Comparison of ENCODE assay signal across 31 cellular contexts in the genomic region with DNA sequence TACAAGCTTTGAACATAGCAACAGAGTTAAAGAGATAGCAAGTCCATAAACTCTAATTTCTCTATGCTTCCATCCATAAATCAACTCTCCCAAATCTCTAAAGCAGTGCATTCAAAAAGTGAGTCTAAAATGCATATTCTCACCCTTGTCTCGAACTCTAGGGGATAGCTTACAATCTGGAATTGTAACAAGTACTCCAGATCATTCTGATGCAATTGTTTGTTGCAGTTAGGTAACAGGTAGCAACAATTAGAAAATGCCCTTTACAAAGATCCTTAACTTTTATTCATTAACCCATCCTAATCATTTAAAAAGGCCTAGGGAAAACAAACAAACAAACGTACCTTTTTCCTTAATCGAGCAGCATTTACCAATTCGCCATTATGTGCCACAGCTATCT.
"Had no signal": no experiment of that assay in that cellular context is flagged by ENCODE, and none has a peak within 500 bp of the region (broad histone marks: within the 10 kb centered on the region; RNA-seq: fewer than 3 reads in every experiment).

No MANE protein-coding gene starts in this region.

- H3K27ac Mint-ChIP-seq: activated CD4-positive, alpha-beta T cell treated with anti-CD3 and anti-CD28 coated beads, Interleukin-2, amount 10 ng/mL, durations not matched to agents 7 days and 5 days; activated CD8-positive, alpha-beta T cell treated with anti-CD3 and anti-CD28 coated beads for 36 hours; activated naive CD4-positive, alpha-beta T cell treated with anti-CD3 and anti-CD28 coated beads for 36 hours; activated naive CD8-positive, alpha-beta T cell treated with anti-CD3 and anti-CD28 coated beads, Interleukin-2, amount 10 ng/mL, durations not matched to agents 7 days and 5 days; activated T-helper 17 cell treated with anti-CD3 and anti-CD28 coated beads, Interleukin-2, amount 50 U/mL, for 72 hours; effector memory CD8-positive, alpha-beta T cell had no signal

- H3K4me3 ChIP-seq: ascending aorta, breast epithelium, esophagus squamous epithelium, gastroesophageal sphincter, heart right ventricle, hepatocyte had no signal

- H3K27me3 ChIP-seq: ascending aorta, breast epithelium, esophagus squamous epithelium, gastroesophageal sphincter, heart right ventricle, hepatocyte had no signal

- H3K9me3 ChIP-seq: ascending aorta, breast epithelium, esophagus squamous epithelium, gastroesophageal sphincter, heart right ventricle had no signal

- H2AFZ ChIP-seq: hepatocyte had no signal

- DNase-seq: activated CD4-positive, alpha-beta T cell treated with anti-CD3 and anti-CD28 coated beads for 1 hour; activated CD4-positive, alpha-beta T cell treated with anti-CD3 and anti-CD28 coated beads for 4 hours; activated CD4-positive, alpha-beta T cell treated with anti-CD3 and anti-CD28 coated beads, Interleukin-2, amount 10 ng/mL, durations not matched to agents 7 days and 5 days; activated CD4-positive, alpha-beta T cell treated with anti-CD3 and anti-CD28 coated beads, Interleukin-2, amount 50 U/mL, for 48 hours; activated CD8-positive, alpha-beta memory T cell treated with anti-CD3 and anti-CD28 coated beads for 24 hours; activated CD8-positive, alpha-beta T cell treated with anti-CD3 and anti-CD28 coated beads for 36 hours; activated effector memory CD4-positive, alpha-beta T cell treated with Interleukin-2 at 50 U/mL for 16 hours; activated gamma-delta T cell treated with Interleukin-2 at 50 U/mL for 16 hours; activated naive CD4-positive, alpha-beta T cell treated with anti-CD3 and anti-CD28 coated beads for 36 hours; activated naive CD8-positive, alpha-beta T cell treated with anti-CD3 and anti-CD28 coated beads, Interleukin-2, amount 10 ng/mL, durations not matched to agents 7 days and 5 days; activated T-cell treated with anti-CD3 and anti-CD28 coated beads, Interleukin-2, amount 50 U/mL, for 4 hours; cortex of kidney; dermis blood vessel endothelial cell; effector CD4-positive, alpha-beta T cell; effector memory CD8-positive, alpha-beta T cell; esophagus squamous epithelium; foreskin melanocyte; heart right ventricle; T-helper 2 cell had no signal

- H3K9me3 Mint-ChIP-seq: activated CD4-positive, alpha-beta T cell treated with anti-CD3 and anti-CD28 coated beads, Interleukin-2, amount 10 ng/mL, durations not matched to agents 7 days and 5 days; activated CD8-positive, alpha-beta T cell treated with anti-CD3 and anti-CD28 coated beads for 36 hours; activated naive CD4-positive, alpha-beta T cell treated with anti-CD3 and anti-CD28 coated beads for 36 hours; activated naive CD4-positive, alpha-beta T cell treated with anti-CD3 and anti-CD28 coated beads, Interleukin-2, amount 50 U/mL, for 72 hours; activated naive CD8-positive, alpha-beta T cell treated with anti-CD3 and anti-CD28 coated beads, Interleukin-2, amount 10 ng/mL, durations not matched to agents 7 days and 5 days; activated T-cell treated with anti-CD3 and anti-CD28 coated beads, Interleukin-2, amount 50 U/mL, for 4 hours; activated T-helper 17 cell treated with anti-CD3 and anti-CD28 coated beads, Interleukin-2, amount 50 U/mL, for 72 hours; brain; central memory CD8-positive, alpha-beta T cell; effector memory CD8-positive, alpha-beta T cell had no signal

- H3K27ac ChIP-seq: ascending aorta, breast epithelium, epithelial cell of prostate, esophagus squamous epithelium, gastroesophageal sphincter, heart right ventricle, hepatocyte had no signal

- H3K4me3 Mint-ChIP-seq: activated CD4-positive, alpha-beta T cell treated with anti-CD3 and anti-CD28 coated beads, Interleukin-2, amount 10 ng/mL, durations not matched to agents 7 days and 5 days; activated CD8-positive, alpha-beta T cell treated with anti-CD3 and anti-CD28 coated beads for 36 hours; activated naive CD4-positive, alpha-beta T cell treated with anti-CD3 and anti-CD28 coated beads for 36 hours; activated naive CD8-positive, alpha-beta T cell treated with anti-CD3 and anti-CD28 coated beads, Interleukin-2, amount 10 ng/mL, durations not matched to agents 7 days and 5 days; activated T-cell treated with anti-CD3 and anti-CD28 coated beads, Interleukin-2, amount 50 U/mL, for 4 hours; activated T-helper 17 cell treated with anti-CD3 and anti-CD28 coated beads, Interleukin-2, amount 50 U/mL, for 72 hours; brain; central memory CD8-positive, alpha-beta T cell; effector memory CD8-positive, alpha-beta T cell had no signal

- ATAC-seq: activated CD8-positive, alpha-beta T cell treated with anti-CD3 and anti-CD28 coated beads for 36 hours; activated naive CD4-positive, alpha-beta T cell treated with anti-CD3 and anti-CD28 coated beads, Interleukin-2, amount 50 U/mL, for 72 hours; activated T-cell treated with anti-CD3 and anti-CD28 coated beads, Interleukin-2, amount 50 U/mL, for 4 hours; activated T-helper 17 cell treated with anti-CD3 and anti-CD28 coated beads, Interleukin-2, amount 50 U/mL, for 72 hours; effector memory CD8-positive, alpha-beta T cell; gastroesophageal sphincter; heart right ventricle had no signal

- FAIRE-seq: colon, endometrium, endothelial cell of umbilical vein had no signal

- H3K4me1 ChIP-seq: breast epithelium had no signal

- H3K27me3 Mint-ChIP-seq: activated CD4-positive, alpha-beta T cell treated with anti-CD3 and anti-CD28 coated beads, Interleukin-2, amount 10 ng/mL, durations not matched to agents 7 days and 5 days; activated CD8-positive, alpha-beta T cell treated with anti-CD3 and anti-CD28 coated beads for 36 hours; activated naive CD8-positive, alpha-beta T cell treated with anti-CD3 and anti-CD28 coated beads, Interleukin-2, amount 10 ng/mL, durations not matched to agents 7 days and 5 days; activated T-helper 17 cell treated with anti-CD3 and anti-CD28 coated beads, Interleukin-2, amount 50 U/mL, for 72 hours; brain; central memory CD8-positive, alpha-beta T cell; effector memory CD8-positive, alpha-beta T cell had no signal

- H3K4me1 Mint-ChIP-seq: central memory CD8-positive, alpha-beta T cell had no signal

- H3K36me3 ChIP-seq: breast epithelium had no signal

- H3K4me2 ChIP-seq: hepatocyte had no signal
